In genomic region chr6:109469591-109470189, GRCh38 we compare ENCODE assay signal across 14 cellular contexts. TPM values are rescaled to one million over a fixed set of nuclear protein-coding genes. Genes with fewer than 3 reads are reported as not detected.
A peak's percentile ranks its signal among the peaks of the same experiment; 100 is the strongest.
DNase-seq lines count a peak whose midpoint lies in the region; ATAC-seq and TF ChIP-seq lines count a peak whose summit lies in the region.
"Had no signal": no experiment of that assay in that cellular context is flagged by ENCODE, and none has a peak within 500 bp of the region (broad histone marks: within the 10 kb centered on the region; RNA-seq: fewer than 3 reads in every experiment).

No MANE protein-coding gene starts in this region.

- H3K4me3 ChIP-seq in CD4-positive, CD25-positive, alpha-beta regulatory T cell (ENCODE audit: low read depth, low read length), result no peak overlapping the region
- H3K4me3 ChIP-seq in endodermal cell (ENCODE audit: low read length) (no peak overlapping the region), prostate gland (no peak overlapping the region)

- peaks cover 11 to 84% (median 56%) of the 10 kb centered on the region in 4 donors for H3K4me1 Mint-ChIP-seq in CD4-positive, CD25-positive, alpha-beta regulatory T cell
- H3K4me1 Mint-ChIP-seq in IgD-negative memory B cell (peaks cover 37 to 50% (median 45%) of the 10 kb centered on the region in 3 donors), endothelial cell (ENCODE audit: unreplicated experiment) (no peaks in the 10 kb centered on the region), endodermal cell (peaks cover 2% of the 10 kb centered on the region)

- H3K27me3 Mint-ChIP-seq in CD4-positive, CD25-positive, alpha-beta regulatory T cell, result no peaks in the 10 kb centered on the region
- H3K27me3 Mint-ChIP-seq in IgD-negative memory B cell (no peaks in the 10 kb centered on the region), endothelial cell (ENCODE audit: unreplicated experiment) (peaks cover 4% of the 10 kb centered on the region), endodermal cell (ENCODE audit: insufficient read depth) (no peaks in the 10 kb centered on the region)

- H3K36me3 ChIP-seq in CD4-positive, CD25-positive, alpha-beta regulatory T cell (ENCODE audit: control insufficient read depth, insufficient read depth, low read length), result peaks cover 97% of the 10 kb centered on the region
- H3K36me3 ChIP-seq in endodermal cell (ENCODE audit: control insufficient read depth, insufficient read depth, low read length) (peaks cover 85% of the 10 kb centered on the region), prostate gland (peaks cover 0 to 7% of the 10 kb centered on the region in 2 donors)

- peaks cover 0 to 3% (median 0%) of the 10 kb centered on the region in 7 donors for H3K9me3 Mint-ChIP-seq in CD4-positive, CD25-positive, alpha-beta regulatory T cell
- H3K9me3 Mint-ChIP-seq in IgD-negative memory B cell (no peaks in the 10 kb centered on the region), endothelial cell (ENCODE audit: unreplicated experiment) (no peaks in the 10 kb centered on the region), endodermal cell (no peaks in the 10 kb centered on the region)

- no peaks in the 10 kb centered on the region for H3K27me3 ChIP-seq in CD4-positive, CD25-positive, alpha-beta regulatory T cell (ENCODE audit: control insufficient read depth, insufficient read depth, low read length)
- H3K27me3 ChIP-seq in endodermal cell (ENCODE audit: control insufficient read depth, insufficient read depth, low read length, poor library complexity, severe bottlenecking), result no peaks in the 10 kb centered on the region
- H3K27me3 ChIP-seq in prostate gland (replicated peaks; ENCODE audit: insufficient read depth), result no peaks in the 10 kb centered on the region

- no peak for TF ChIP-seq POLR2A in prostate gland (IDR thresholded peaks at IDR 0.05)

- 88 to 92% methylated on average over 5 of the region's 5 CpGs for WGBS in endodermal cell (ENCODE audit: insufficient coverage in 1 of 2, insufficient read length in 1 of 2), 2 experiments
- WGBS in prostate gland, result over 99% methylated on average over 5 of the region's 5 CpGs

- H3K4me3 Mint-ChIP-seq in CD4-positive, CD25-positive, alpha-beta regulatory T cell, result peak overlapping the region in 1 of 4 donors; percentile 6
- H3K4me3 Mint-ChIP-seq in IgD-negative memory B cell, result peak overlapping the region in 1 of 4 donors; percentile 81
- H3K4me3 Mint-ChIP-seq in endothelial cell (ENCODE audit: unreplicated experiment), result peak overlapping the region; percentile 27
- no peak overlapping the region for H3K4me3 Mint-ChIP-seq in endodermal cell

- no peaks in the 10 kb centered on the region for H3K9me3 ChIP-seq in CD4-positive, CD25-positive, alpha-beta regulatory T cell (ENCODE audit: control insufficient read depth in 2 of 2, low read length in 2 of 2)
- H3K9me3 ChIP-seq in endodermal cell (ENCODE audit: control insufficient read depth, low read length), result peaks cover 6% of the 10 kb centered on the region
- no peaks in the 10 kb centered on the region for H3K9me3 ChIP-seq in prostate gland

- no peak overlapping the region for H3K9ac ChIP-seq in endodermal cell (ENCODE audit: extremely low read depth, low read length, poor library complexity, severe bottlenecking)

- no peak for ATAC-seq in CD4-positive, CD25-positive, alpha-beta regulatory T cell (ENCODE audit: low read depth in 2 of 2)
- ATAC-seq: PC-3 had no signal

- H3K4me1 ChIP-seq in CD4-positive, CD25-positive, alpha-beta regulatory T cell (ENCODE audit: control insufficient read depth, insufficient read depth, low read length, poor library complexity, severe bottlenecking), result peaks cover 18% of the 10 kb centered on the region
- H3K4me1 ChIP-seq in endodermal cell (ENCODE audit: control insufficient read depth, insufficient read depth, low read length) (no peaks in the 10 kb centered on the region), prostate gland (replicated peaks) (no peaks in the 10 kb centered on the region)

- peak; percentile 6 for DNase-seq in activated CD8-positive, alpha-beta memory T cell treated with anti-CD3 and anti-CD28 coated beads, Interleukin-2, amount 50 U/mL, for 48 hours
- DNase-seq in activated CD8-positive, alpha-beta memory T cell treated with anti-CD3 and anti-CD28 coated beads for 24 hours, result no peak
- no peak for DNase-seq in CD4-positive, CD25-positive, alpha-beta regulatory T cell
- DNase-seq in endothelial cell (ENCODE audit: low spot score) (no peak), AG08395 (ENCODE audit: low spot score) (no peak), endodermal cell (no peak), prostate gland (ENCODE audit: low spot score) (no peak)
- DNase-seq: Karpas-422, MM.1S, NCI-H1105, NCI-H1694 treated with DMSO at 0.1 percent for 48 hours, NCI-H446, PC-3 had no signal

- H3K36me3 Mint-ChIP-seq in CD4-positive, CD25-positive, alpha-beta regulatory T cell, result peaks cover 76% of the 10 kb centered on the region
- H3K36me3 Mint-ChIP-seq in IgD-negative memory B cell (peaks cover 3% of the 10 kb centered on the region), endothelial cell (ENCODE audit: low read depth, unreplicated experiment) (peaks cover 38% of the 10 kb centered on the region), endodermal cell (ENCODE audit: low read depth) (peaks cover 83% of the 10 kb centered on the region)

- peak overlapping the region; percentile 59 to 99 (median 91) for H3K27ac Mint-ChIP-seq in CD4-positive, CD25-positive, alpha-beta regulatory T cell
- H3K27ac Mint-ChIP-seq in IgD-negative memory B cell, result peak overlapping the region; percentile 28 to 64 (median 37)
- no peak overlapping the region for H3K27ac Mint-ChIP-seq in endothelial cell (ENCODE audit: unreplicated experiment)
- H3K27ac Mint-ChIP-seq in endodermal cell, result no peak overlapping the region

- TF ChIP-seq CTCF in endothelial cell (IDR thresholded peaks at IDR 0.05; ENCODE audit: unreplicated experiment) (no peak), endodermal cell (conservative IDR thresholded peaks at IDR 0.05) (no peak), prostate gland (IDR thresholded peaks at IDR 0.05) (no peak)

- no peak overlapping the region for H3K27ac ChIP-seq in CD4-positive, CD25-positive, alpha-beta regulatory T cell (ENCODE audit: insufficient read depth, low read length, poor library complexity, severe bottlenecking)
- H3K27ac ChIP-seq in endodermal cell (ENCODE audit: low read depth, low read length), result no peak overlapping the region
- H3K27ac ChIP-seq in prostate gland, result no peak overlapping the region

- intact Hi-C loops in prostate gland (cut with DNase I), result no loop called here

RNA-seq across cellular contexts. Expression of gene ZBTB24, which starts 13.3 kb away (rescaled TPM):
- 20.2 TPM for total RNA-seq in CD4-positive, CD25-positive, alpha-beta regulatory T cell
- polyA plus RNA-seq in CD4-positive, CD25-positive, alpha-beta regulatory T cell, result 10 to 100 TPM in 3 of 4 donors, 1 to 10 TPM in 1; 9.2 to 11.9 (median 10.5) TPM
- polyA plus RNA-seq in IgD-negative memory B cell, result 15.5 TPM
- 5.1 TPM for total RNA-seq in endothelial cell (ENCODE audit: unreplicated experiment)
- 1 to 10 TPM; 9.2 to 9.8 TPM for total RNA-seq in endodermal cell
- polyA plus RNA-seq in endodermal cell (2013, experiment 1 of 2), result 8.4 TPM
- 7.1 TPM for polyA plus RNA-seq in endodermal cell (2013, experiment 2 of 2)
- total RNA-seq in prostate gland, result 10 to 100 TPM in 1 of 2 donors, 1 to 10 TPM in 1; 8.2 to 12.8 TPM

RNA-seq across cellular contexts. Expression of gene MICAL1, which starts 14.1 kb away (rescaled TPM):
- 166 TPM for total RNA-seq in CD4-positive, CD25-positive, alpha-beta regulatory T cell
- polyA plus RNA-seq in CD4-positive, CD25-positive, alpha-beta regulatory T cell, result 10 to 100 TPM; 14.6 to 20.9 (median 17.2) TPM
- polyA plus RNA-seq in IgD-negative memory B cell, result 23.9 TPM
- total RNA-seq in endothelial cell (ENCODE audit: unreplicated experiment) (19.9 TPM), endodermal cell (10 to 100 TPM; 10.4 to 22.8 TPM), prostate gland (10 to 100 TPM; 13.9 to 55.4 TPM)
- 83.8 TPM for polyA plus RNA-seq in endodermal cell (2013, experiment 1 of 2)
- polyA plus RNA-seq in endodermal cell (2013, experiment 2 of 2), result 66.8 TPM

RNA-seq across cellular contexts. Expression of gene SMPD2, which starts 29.2 kb away (rescaled TPM):
- total RNA-seq in CD4-positive, CD25-positive, alpha-beta regulatory T cell, result 30.2 TPM
- 10 to 100 TPM in 3 of 4 donors, 1 to 10 TPM in 1; 9.5 to 14.8 (median 12.4) TPM for polyA plus RNA-seq in CD4-positive, CD25-positive, alpha-beta regulatory T cell
- 22.0 TPM for polyA plus RNA-seq in IgD-negative memory B cell
- total RNA-seq in endothelial cell (ENCODE audit: unreplicated experiment) (8.8 TPM), endodermal cell (10 to 100 TPM; 11.1 to 12.0 TPM), prostate gland (10 to 100 TPM; 10.2 to 24.2 TPM)
- polyA plus RNA-seq in endodermal cell (2013, experiment 1 of 2), result 9.3 TPM
- polyA plus RNA-seq in endodermal cell (2013, experiment 2 of 2), result 6.9 TPM

RNA-seq across cellular contexts. Expression of gene PPIL6, which starts 29.3 kb away (rescaled TPM):
- total RNA-seq in CD4-positive, CD25-positive, alpha-beta regulatory T cell, result 0.91 TPM
- polyA plus RNA-seq in CD4-positive, CD25-positive, alpha-beta regulatory T cell, result under 1 TPM; 0.24 to 0.72 (median 0.39) TPM
- 1.1 TPM for polyA plus RNA-seq in IgD-negative memory B cell
- total RNA-seq in endothelial cell (ENCODE audit: unreplicated experiment) (0.95 TPM), endodermal cell (1 to 10 TPM; 2.2 to 2.9 TPM), prostate gland (1 to 10 TPM; 4.2 to 6.0 TPM)
- polyA plus RNA-seq in endodermal cell (2013, experiment 1 of 2), result 3.6 TPM
- 5.3 TPM for polyA plus RNA-seq in endodermal cell (2013, experiment 2 of 2)

Comparison
In these comparisons a context has a peak if more than half of its experiments do, and no peak if none do; other contexts are left out.
1. H3K27ac Mint-ChIP-seq: peak in CD4-positive, CD25-positive, alpha-beta regulatory T cell (3 of 3) and IgD-negative memory B cell (3 of 3); none in endothelial cell (single experiment) and endodermal cell (single experiment).